ENCODE assay signal across 20 cellular contexts in genomic region chr16:56628486-56629035, GRCh38. TPM values are rescaled to one million over a fixed set of nuclear protein-coding genes. Genes with fewer than 3 reads are reported as not detected.
DNase-seq lines count a peak whose midpoint lies in the region; ATAC-seq and TF ChIP-seq lines count a peak whose summit lies in the region.
"Had no signal": no experiment of that assay in that cellular context is flagged by ENCODE, and none has a peak within 500 bp of the region (broad histone marks: within the 10 kb centered on the region; RNA-seq: fewer than 3 reads in every experiment).

No MANE protein-coding gene starts in this region.

- ATAC-seq in foreskin keratinocyte = no peak
- no peak for ATAC-seq in HG03565 (IDR thresholded peaks at IDR 0.05; ENCODE audit: unreplicated experiment)
- ATAC-seq: pancreas had no signal

- H3K4me3 Mint-ChIP-seq in T-helper 2 cell treated with Interferon-gamma antibody and Interleukin-4, amounts not matched to agents 5 μg/mL and 100 μg/mL, for 36 hours = peak overlapping the region; percentile 19
- H3K4me3 Mint-ChIP-seq: endodermal cell had no signal

- H3K79me2 ChIP-seq in PC-9 (ENCODE audit: low read depth) = no peaks in the 10 kb centered on the region

- H3K27me3 Mint-ChIP-seq in T-helper 2 cell treated with Interferon-gamma antibody and Interleukin-4, amounts not matched to agents 5 μg/mL and 100 μg/mL, for 36 hours (ENCODE audit: low read depth) = peaks cover 34% of the 10 kb centered on the region

- H3K27me3 ChIP-seq in foreskin keratinocyte (peaks cover 21% of the 10 kb centered on the region), thyroid gland (no peaks in the 10 kb centered on the region), PC-9 (ENCODE audit: insufficient read depth, low read depth) (no peaks in the 10 kb centered on the region)
- H3K27me3 ChIP-seq: pancreas had no signal

- no peaks in the 10 kb centered on the region for H3K9me3 ChIP-seq in thyroid gland
- H3K9me3 ChIP-seq in PC-9 (ENCODE audit: insufficient read depth, low read depth) = no peaks in the 10 kb centered on the region
- H3K9me3 ChIP-seq: pancreas, spleen, transverse colon had no signal

- H3K9me2 ChIP-seq in PC-9 (ENCODE audit: insufficient read depth) = no peaks in the 10 kb centered on the region

- CTCF ChIA-PET in RWPE1 (lab: Yijun Ruan, JAX) (no interaction called here), PC-9 (lab: Charles Lee) (no interaction called here)

- H3K9me3 Mint-ChIP-seq in T-helper 2 cell treated with Interferon-gamma antibody and Interleukin-4, amounts not matched to agents 5 μg/mL and 100 μg/mL, for 36 hours = no peaks in the 10 kb centered on the region
- H3K9me3 Mint-ChIP-seq: endodermal cell had no signal

- TF ChIP-seq POLR2A in thyroid gland (IDR thresholded peaks at IDR 0.05) = no peak

- H3K4me3 ChIP-seq in thyroid gland (replicated peaks in 1 of 3) (no peak overlapping the region), PC-9 (no peak overlapping the region)
- H3K4me3 ChIP-seq: pancreas, spleen, transverse colon had no signal

- H3F3A ChIP-seq in PC-9 (ENCODE audit: insufficient read depth, low read depth) = peaks cover 8% of the 10 kb centered on the region; the same call in 1 of the 2 replicates

- no peak for TF ChIP-seq CTCF in RWPE1 (conservative IDR thresholded peaks at IDR 0.05; ENCODE audit: low read depth)
- peak; percentile 23 for TF ChIP-seq CTCF in foreskin keratinocyte (conservative IDR thresholded peaks at IDR 0.05)
- no peak for TF ChIP-seq CTCF in thyroid gland (IDR thresholded peaks at IDR 0.05)
- TF ChIP-seq CTCF in PC-9 (conservative IDR thresholded peaks at IDR 0.05) = no peak

- H3K27ac ChIP-seq in RWPE1 = peak overlapping the region; percentile 90
- no peak overlapping the region for H3K27ac ChIP-seq in foreskin keratinocyte
- H3K27ac ChIP-seq in thyroid gland = peak overlapping the region; percentile 28 to 95 (median 58)
- H3K27ac ChIP-seq in PC-9 = no peak overlapping the region

- WGBS in thyroid gland, 2 donors = 66 to 73% methylated on average over 7 of the region's 7 CpGs

- intact Hi-C loops in thyroid gland (cut with DNase I) (no loop called here), PC-9 (cut with micrococcal nuclease; ENCODE audit: unreplicated experiment) (no loop called here)

- H3K4me1 ChIP-seq in foreskin keratinocyte = peaks cover 4% of the 10 kb centered on the region
- peaks cover 0 to 10% of the 10 kb centered on the region in 2 donors for H3K4me1 ChIP-seq in thyroid gland
- peaks cover 7% of the 10 kb centered on the region for H3K4me1 ChIP-seq in PC-9 (replicated peaks; ENCODE audit: insufficient read depth)

- no peaks in the 10 kb centered on the region for H3K36me3 Mint-ChIP-seq in T-helper 2 cell treated with Interferon-gamma antibody and Interleukin-4, amounts not matched to agents 5 μg/mL and 100 μg/mL, for 36 hours (ENCODE audit: low read depth)

- H3K36me3 ChIP-seq in thyroid gland (no peaks in the 10 kb centered on the region), PC-9 (ENCODE audit: low read depth) (no peaks in the 10 kb centered on the region)
- H3K36me3 ChIP-seq: pancreas, spleen, transverse colon had no signal

- H3K27ac Mint-ChIP-seq in T-helper 2 cell treated with Interferon-gamma antibody and Interleukin-4, amounts not matched to agents 5 μg/mL and 100 μg/mL, for 36 hours = no peak overlapping the region
- H3K27ac Mint-ChIP-seq: endodermal cell had no signal

- no TSS peak for BruUV-seq in PC-9 (replicated peaks; lab: Mats Ljungman, UMichigan)

- H3K4me1 Mint-ChIP-seq in T-helper 2 cell treated with Interferon-gamma antibody and Interleukin-4, amounts not matched to agents 5 μg/mL and 100 μg/mL, for 36 hours (ENCODE audit: low read depth) = peaks cover 33% of the 10 kb centered on the region

- DNase-seq in T-helper 2 cell treated with Interferon-gamma antibody and Interleukin-4, amounts not matched to agents 5 μg/mL and 100 μg/mL, for 36 hours (ENCODE audit: low spot score) = no peak
- no peak for DNase-seq in T-helper 2 cell
- DNase-seq in RWPE1 (ENCODE audit: low spot score) = no peak
- DNase-seq in foreskin keratinocyte = no peak
- no peak for DNase-seq in thyroid gland
- DNase-seq in PC-9 = no peak
- DNase-seq in foreskin melanocyte = no peak
- DNase-seq: activated CD4-positive, alpha-beta T cell treated with anti-CD3 and anti-CD28 coated beads, Interleukin-2, amount 50 U/mL, for 4 hours; central memory CD4-positive, alpha-beta T cell; endodermal cell; GOT3; NCI-H2081 treated with DMSO at 0.1 percent for 48 hours; NCI-H526; pancreas; spleen; transverse colon had no signal

- POLR2A ChIA-PET in RWPE1 (lab: Yijun Ruan, JAX; ENCODE audit: low non-redundant PET) (interaction anchor here (0.6 kb wide), 1 partner anchor 1519 kb away, joined by 3 read pairs; no protein-coding TSS in a partner anchor), PC-9 (lab: Charles Lee; ENCODE audit: unreplicated experiment) (no interaction called here)

- no peaks in the 10 kb centered on the region for H4K20me1 ChIP-seq in PC-9 (ENCODE audit: insufficient read depth)

- H2AFZ ChIP-seq in PC-9 = no peak overlapping the region

- no peak overlapping the region for H3K4me2 ChIP-seq in PC-9

RNA-seq across cellular contexts. Expression of gene MT1E, which starts 3.0 kb away (rescaled TPM):
- total RNA-seq in foreskin keratinocyte (438 and 932 TPM in 2 replicates), thyroid gland (1,000 to 10,000 TPM in 1 of 4 donors, 100 to 1,000 TPM in 3; 111 to 1,129 (median 368) TPM), PC-9 (2021) (22.0 and 22.2 TPM in 2 replicates)
- 406 and 867 TPM in 2 replicates for polyA plus RNA-seq in foreskin keratinocyte
- total RNA-seq: OCI-LY7 had no signal

RNA-seq across cellular contexts. Expression of gene MT1M, which starts 3.9 kb away (rescaled TPM):
- 0.24 TPM in 1 of 2 replicates, not detected in the other for total RNA-seq in foreskin keratinocyte
- polyA plus RNA-seq in foreskin keratinocyte = 0.24 and 0.29 TPM in 2 replicates
- total RNA-seq in thyroid gland = 10 to 100 TPM in 3 of 4 donors, 1 to 10 TPM in 1; 7.1 to 45.5 (median 33.8) TPM
- total RNA-seq in PC-9 (2021) = not detected in 2 replicates
- total RNA-seq: endodermal cell, OCI-LY7 had no signal

RNA-seq across cellular contexts. Expression of gene MT1A, which starts 9.9 kb away (rescaled TPM):
- not detected in 2 replicates for total RNA-seq in foreskin keratinocyte
- 0.18 and 0.48 TPM in 2 replicates for polyA plus RNA-seq in foreskin keratinocyte
- 10 to 100 TPM in 3 of 4 donors, 1 to 10 TPM in 1; 7.1 to 23.6 (median 16.8) TPM for total RNA-seq in thyroid gland
- total RNA-seq in PC-9 (2021) = 16.9 and 23.5 TPM in 2 replicates
- total RNA-seq: A673, endodermal cell, OCI-LY7 had no signal

RNA-seq across cellular contexts. Expression of gene MT2A, which starts 20.2 kb away (rescaled TPM):
- total RNA-seq in foreskin keratinocyte = 4,420 and 5,254 TPM in 2 replicates
- polyA plus RNA-seq in foreskin keratinocyte = 5,670 and 6,844 TPM in 2 replicates
- total RNA-seq in thyroid gland = 100 to 1,000 TPM in 1 of 4 donors, 10 to 100 TPM in 3; 42.8 to 285 (median 54.6) TPM
- 203 and 353 TPM in 2 replicates for total RNA-seq in PC-9 (2021)

RNA-seq across cellular contexts. Expression of gene MT1B, which starts 23.1 kb away (rescaled TPM):
- total RNA-seq in foreskin keratinocyte (not detected in 2 replicates), thyroid gland (not detected), PC-9 (2021) (not detected in 2 replicates)
- polyA plus RNA-seq in foreskin keratinocyte = not detected in 2 replicates
- total RNA-seq: A673, endodermal cell, lower leg skin, OCI-LY7, pancreas, spleen, transverse colon had no signal
- polyA plus RNA-seq: pancreas, spleen had no signal

Comparison
In these comparisons a context has a peak if more than half of its experiments do, and no peak if none do; other contexts are left out.
1. H3K27ac ChIP-seq: peak in RWPE1 (single experiment) and thyroid gland (3 of 3); none in foreskin keratinocyte (single experiment) and PC-9 (single experiment).